Comparison of ENCODE assay signal across 25 cellular contexts in genomic region chr9:93237535-93237934, GRCh38. TPM values are rescaled to one million over a fixed set of nuclear protein-coding genes. Genes with fewer than 3 reads are reported as not detected.
DNase-seq lines count a peak whose midpoint lies in the region; ATAC-seq and TF ChIP-seq lines count a peak whose summit lies in the region.
"Had no signal": no experiment of that assay in that cellular context is flagged by ENCODE, and none has a peak within 500 bp of the region (broad histone marks: within the 10 kb centered on the region; RNA-seq: fewer than 3 reads in every experiment).

No MANE protein-coding gene starts in this region.

- peaks cover 13% of the 10 kb centered on the region for H3K4me1 Mint-ChIP-seq in activated naive CD4-positive, alpha-beta T cell treated with anti-CD3 and anti-CD28 coated beads, Interleukin-2, amount 10 ng/mL, durations not matched to agents 7 days and 5 days
- peaks cover 3% of the 10 kb centered on the region for H3K4me1 Mint-ChIP-seq in activated CD4-positive, alpha-beta memory T cell treated with anti-CD3 and anti-CD28 coated beads for 36 hours (ENCODE audit: low read depth)
- H3K4me1 Mint-ChIP-seq in nephron (peaks cover 31% of the 10 kb centered on the region), WTC11 (peaks cover 5% of the 10 kb centered on the region)

- POLR2A ChIA-PET in activated CD4-positive, alpha-beta memory T cell treated with anti-CD3 and anti-CD28 coated beads for 36 hours (lab: Charles Lee) = no interaction called here
- POLR2A ChIA-PET in WTC11 (lab: Charles Lee) = no interaction called here

- peaks cover 8% of the 10 kb centered on the region for H3K9me3 Mint-ChIP-seq in activated naive CD4-positive, alpha-beta T cell treated with anti-CD3 and anti-CD28 coated beads, Interleukin-2, amount 10 ng/mL, durations not matched to agents 7 days and 5 days
- peaks cover 5% of the 10 kb centered on the region for H3K9me3 Mint-ChIP-seq in activated CD4-positive, alpha-beta memory T cell treated with anti-CD3 and anti-CD28 coated beads for 36 hours
- no peaks in the 10 kb centered on the region for H3K9me3 Mint-ChIP-seq in nephron
- H3K9me3 Mint-ChIP-seq in WTC11 = no peaks in the 10 kb centered on the region

- no peaks in the 10 kb centered on the region for H3K36me3 Mint-ChIP-seq in activated naive CD4-positive, alpha-beta T cell treated with anti-CD3 and anti-CD28 coated beads, Interleukin-2, amount 10 ng/mL, durations not matched to agents 7 days and 5 days
- no peaks in the 10 kb centered on the region for H3K36me3 Mint-ChIP-seq in activated CD4-positive, alpha-beta memory T cell treated with anti-CD3 and anti-CD28 coated beads for 36 hours
- no peaks in the 10 kb centered on the region for H3K36me3 Mint-ChIP-seq in nephron (ENCODE audit: low read depth)
- peaks cover 9% of the 10 kb centered on the region for H3K36me3 Mint-ChIP-seq in WTC11

- no peak for TF ChIP-seq CTCF in nephron (IDR thresholded peaks at IDR 0.05; ENCODE audit: unreplicated experiment in 3 of 3)
- no peak for TF ChIP-seq CTCF in WTC11 (IDR thresholded peaks at IDR 0.05)

- ATAC-seq in GM18868 (IDR thresholded peaks at IDR 0.05; ENCODE audit: unreplicated experiment) (no peak), HG03521 (IDR thresholded peaks at IDR 0.05; ENCODE audit: unreplicated experiment) (no peak), WTC11 (no peak)
- ATAC-seq: esophagus mucosa; gastrocnemius medialis; stimulated activated memory B cell treated with anti-CD40 and anti-IgM and Interleukin-4, amounts not matched to agents 10 μg/mL and 1 μg/mL and 100 μg/mL, for 72 hours had no signal

- peaks cover 35% of the 10 kb centered on the region for H3K27me3 Mint-ChIP-seq in activated naive CD4-positive, alpha-beta T cell treated with anti-CD3 and anti-CD28 coated beads, Interleukin-2, amount 10 ng/mL, durations not matched to agents 7 days and 5 days
- H3K27me3 Mint-ChIP-seq in activated CD4-positive, alpha-beta memory T cell treated with anti-CD3 and anti-CD28 coated beads for 36 hours = peaks cover 1% of the 10 kb centered on the region
- H3K27me3 Mint-ChIP-seq in nephron (ENCODE audit: low read depth) (no peaks in the 10 kb centered on the region), WTC11 (ENCODE audit: low read depth) (no peaks in the 10 kb centered on the region)
- H3K27me3 Mint-ChIP-seq: CD4-positive, alpha-beta T cell had no signal

- CTCF ChIA-PET in activated naive CD4-positive, alpha-beta T cell treated with anti-CD3 and anti-CD28 coated beads, Interleukin-2, amount 10 ng/mL, durations not matched to agents 7 days and 5 days (lab: Charles Lee) = no interaction called here
- CTCF ChIA-PET in activated CD4-positive, alpha-beta memory T cell treated with anti-CD3 and anti-CD28 coated beads for 36 hours (lab: Charles Lee) = interaction anchor here (1.5 kb wide), 1 partner anchor 16 kb away, joined by 7 read pairs; no protein-coding TSS in a partner anchor
- CTCF ChIA-PET in WTC11 (lab: Charles Lee) = interaction anchor here (0.7 to 1.1 kb wide), 2 partner anchors 65 to 131 kb away, joined by 3 read pairs; no protein-coding TSS in a partner anchor

- no peak overlapping the region for H3K27ac Mint-ChIP-seq in activated naive CD4-positive, alpha-beta T cell treated with anti-CD3 and anti-CD28 coated beads, Interleukin-2, amount 10 ng/mL, durations not matched to agents 7 days and 5 days
- no peak overlapping the region for H3K27ac Mint-ChIP-seq in activated CD4-positive, alpha-beta memory T cell treated with anti-CD3 and anti-CD28 coated beads for 36 hours
- H3K27ac Mint-ChIP-seq in nephron (peak overlapping the region; percentile 37 to 84 (median 67)), WTC11 (no peak overlapping the region)
- H3K27ac Mint-ChIP-seq: CD4-positive, alpha-beta T cell; stimulated activated memory B cell treated with anti-CD40 and anti-IgM and Interleukin-4, amounts not matched to agents 10 μg/mL and 1 μg/mL and 100 μg/mL, for 72 hours; T-helper 2 cell treated with Interferon-gamma antibody and Interleukin-4, amounts not matched to agents 5 μg/mL and 100 μg/mL, for 36 hours had no signal

- H3K4me3 Mint-ChIP-seq in activated naive CD4-positive, alpha-beta T cell treated with anti-CD3 and anti-CD28 coated beads, Interleukin-2, amount 10 ng/mL, durations not matched to agents 7 days and 5 days = no peak overlapping the region
- H3K4me3 Mint-ChIP-seq in activated CD4-positive, alpha-beta memory T cell treated with anti-CD3 and anti-CD28 coated beads for 36 hours = no peak overlapping the region
- H3K4me3 Mint-ChIP-seq in nephron (peak overlapping the region in 2 of 3 experiments; percentile 2 to 9), WTC11 (no peak overlapping the region)
- H3K4me3 Mint-ChIP-seq: CD4-positive, alpha-beta T cell; stimulated activated memory B cell treated with anti-CD40 and anti-IgM and Interleukin-4, amounts not matched to agents 10 μg/mL and 1 μg/mL and 100 μg/mL, for 72 hours; T-helper 2 cell treated with Interferon-gamma antibody and Interleukin-4, amounts not matched to agents 5 μg/mL and 100 μg/mL, for 36 hours had no signal

- DNase-seq in activated naive CD4-positive, alpha-beta T cell treated with anti-CD3 and anti-CD28 coated beads, Interleukin-2, amount 10 ng/mL, durations not matched to agents 7 days and 5 days = peak; percentile 45
- DNase-seq in activated naive CD4-positive, alpha-beta T cell (lab: John Stamatoyannopoulos, UW) = no peak
- peak; percentile 13 for DNase-seq in M059J (ENCODE audit: low read depth)
- DNase-seq in activated CD4-positive, alpha-beta memory T cell treated with anti-CD3 and anti-CD28 coated beads for 36 hours = peak; percentile 17
- DNase-seq in WTC11 (ENCODE audit: low spot score) = no peak
- DNase-seq: brain microvascular endothelial cell; CD4-positive, alpha-beta T cell; effector memory CD4-positive, alpha-beta T cell; gastrocnemius medialis; NCI-H1105; NCI-H2029 treated with DMSO at 0.1 percent for 48 hours; NCI-H226; NCI-H82; occipital lobe; Peyer's patch; small intestine; stimulated activated CD4-positive, alpha-beta T cell treated with anti-CD3 and anti-CD28 coated beads, Interleukin-2, amount 100 ng/mL, for 24 hours; testis; uterus had no signal

- intact Hi-C loops in activated CD4-positive, alpha-beta memory T cell treated with anti-CD3 and anti-CD28 coated beads for 36 hours (cut with micrococcal nuclease) = no loop called here

TF ChIP-seq in WTC11, 78 proteins besides CTCF, POLR2A, EP300 and RAD21 (continues in another document):
- TF ChIP-seq E2F1 (CRISPR knock-in tag; IDR thresholded peaks at IDR 0.05) (no peak), GRHL2 (CRISPR knock-in tag; IDR thresholded peaks at IDR 0.05; ENCODE audit: insufficient replicate concordance, severe bottlenecking) (no peak), IRF2 (CRISPR knock-in tag; IDR thresholded peaks at IDR 0.05; ENCODE audit: borderline replicate concordance, low read depth) (no peak), FOXK1 (CRISPR knock-in tag; IDR thresholded peaks at IDR 0.05) (no peak), E2F5 (CRISPR knock-in tag; IDR thresholded peaks at IDR 0.05) (no peak), ATF2 (CRISPR knock-in tag; IDR thresholded peaks at IDR 0.05; ENCODE audit: borderline replicate concordance, low read depth) (no peak), RELA (CRISPR knock-in tag; IDR thresholded peaks at IDR 0.05; ENCODE audit: borderline replicate concordance) (no peak), OVOL2 (CRISPR knock-in tag; IDR thresholded peaks at IDR 0.05; ENCODE audit: borderline replicate concordance) (no peak)
- TF ChIP-seq, protein P1, sequence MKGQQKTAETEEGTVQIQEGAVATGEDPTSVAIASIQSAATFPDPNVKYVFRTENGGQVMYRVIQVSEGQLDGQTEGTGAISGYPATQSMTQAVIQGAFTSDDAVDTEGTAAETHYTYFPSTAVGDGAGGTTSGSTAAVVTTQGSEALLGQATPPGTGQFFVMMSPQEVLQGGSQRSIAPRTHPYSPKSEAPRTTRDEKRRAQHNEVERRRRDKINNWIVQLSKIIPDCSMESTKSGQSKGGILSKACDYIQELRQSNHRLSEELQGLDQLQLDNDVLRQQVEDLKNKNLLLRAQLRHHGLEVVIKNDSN (CRISPR knock-in tag; IDR thresholded peaks at IDR 0.05) = no peak
- TF ChIP-seq, protein P2, sequence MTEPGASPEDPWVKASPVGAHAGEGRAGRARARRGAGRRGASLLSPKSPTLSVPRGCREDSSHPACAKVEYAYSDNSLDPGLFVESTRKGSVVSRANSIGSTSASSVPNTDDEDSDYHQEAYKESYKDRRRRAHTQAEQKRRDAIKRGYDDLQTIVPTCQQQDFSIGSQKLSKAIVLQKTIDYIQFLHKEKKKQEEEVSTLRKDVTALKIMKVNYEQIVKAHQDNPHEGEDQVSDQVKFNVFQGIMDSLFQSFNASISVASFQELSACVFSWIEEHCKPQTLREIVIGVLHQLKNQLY (CRISPR knock-in tag; IDR thresholded peaks at IDR 0.05) = no peak

RNA-seq across cellular contexts. Expression of gene WNK2, which starts 53.6 kb away (rescaled TPM):
- total RNA-seq in M059J (2014; rRNA removed; shearing (Covaris generic)) = 0.02 TPM in 1 of 2 replicates, not detected in the other
- 1 to 10 TPM; 1.2 to 1.6 TPM for total RNA-seq in activated CD4-positive, alpha-beta memory T cell treated with anti-CD3 and anti-CD28 coated beads for 36 hours
- 113 to 121 TPM (median 120 TPM) in 3 replicates for total RNA-seq in WTC11 (2021)

Comparison
In these comparisons a context has a peak if more than half of its experiments do, and no peak if none do; other contexts are left out.
1. DNase-seq: peak in activated naive CD4-positive, alpha-beta T cell treated with anti-CD3 and anti-CD28 coated beads, Interleukin-2, amount 10 ng/mL, durations not matched to agents 7 days and 5 days (single experiment), M059J (single experiment) and activated CD4-positive, alpha-beta memory T cell treated with anti-CD3 and anti-CD28 coated beads for 36 hours (single experiment); none in activated naive CD4-positive, alpha-beta T cell (0 of 4) and WTC11 (single experiment).
2. H3K27ac Mint-ChIP-seq: peak in nephron (3 of 3); none in activated naive CD4-positive, alpha-beta T cell treated with anti-CD3 and anti-CD28 coated beads, Interleukin-2, amount 10 ng/mL, durations not matched to agents 7 days and 5 days (single experiment), activated CD4-positive, alpha-beta memory T cell treated with anti-CD3 and anti-CD28 coated beads for 36 hours (single experiment) and WTC11 (single experiment).
3. H3K4me3 Mint-ChIP-seq: peak in nephron (2 of 3); none in activated naive CD4-positive, alpha-beta T cell treated with anti-CD3 and anti-CD28 coated beads, Interleukin-2, amount 10 ng/mL, durations not matched to agents 7 days and 5 days (single experiment), activated CD4-positive, alpha-beta memory T cell treated with anti-CD3 and anti-CD28 coated beads for 36 hours (single experiment) and WTC11 (single experiment).
4. RNA of gene WNK2, which starts 53.6 kb away (total RNA-seq): 113 to 121 TPM in WTC11; 1.2 to 1.6 TPM in activated CD4-positive, alpha-beta memory T cell treated with anti-CD3 and anti-CD28 coated beads for 36 hours and 0.02 TPM in M059J; every median in the first group is over 10 times any median in the second.